In the genomic region with DNA sequence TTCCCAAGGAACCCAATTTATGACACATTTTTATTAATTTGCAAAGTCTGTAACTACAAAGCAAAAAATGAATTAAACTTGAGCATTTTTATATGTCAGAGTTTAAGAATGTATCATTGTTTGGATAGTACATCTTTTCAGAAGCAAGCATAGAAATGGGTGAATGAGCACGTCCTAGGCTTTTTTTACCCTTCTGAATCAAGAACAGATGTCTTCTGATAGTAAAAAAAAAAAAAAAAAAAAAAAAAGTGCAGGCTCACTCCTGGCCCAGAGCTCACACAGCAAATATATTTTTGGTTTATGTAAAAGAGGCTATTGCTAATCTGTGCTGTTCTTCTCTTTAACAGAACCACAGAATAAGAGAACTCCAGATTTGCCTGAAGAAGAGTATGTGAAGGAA, we compare ENCODE assay signal across 14 cellular contexts. TPM values are rescaled to one million over a fixed set of nuclear protein-coding genes. Genes with fewer than 3 reads are reported as not detected.
A peak's percentile ranks its signal among the peaks of the same experiment; 100 is the strongest.
DNase-seq lines count a peak whose midpoint lies in the region; ATAC-seq and TF ChIP-seq lines count a peak whose summit lies in the region.
"Had no signal": no experiment of that assay in that cellular context is flagged by ENCODE, and none has a peak within 500 bp of the region (broad histone marks: within the 10 kb centered on the region; RNA-seq: fewer than 3 reads in every experiment).

No MANE protein-coding gene starts in this region.

- H3K4me3 ChIP-seq in fibroblast of mammary gland (ENCODE audit: control insufficient read depth, low read depth, low read length), result no peak overlapping the region
- H3K4me3 ChIP-seq: right atrium auricular region, thoracic aorta had no signal

- CTCF ChIA-PET in activated B cell treated with CpG ODN at 0.5 μM for 24 hours (lab: Charles Lee), result no interaction called here

- H3K4me1 Mint-ChIP-seq in activated T-cell treated with anti-CD3 and anti-CD28 coated beads, Interleukin-2, amount 50 U/mL, for 72 hours (ENCODE audit: low read depth), result peaks cover 55% of the 10 kb centered on the region
- peaks cover 51% of the 10 kb centered on the region for H3K4me1 Mint-ChIP-seq in activated B cell treated with CpG ODN at 0.5 μM for 24 hours

- TF ChIP-seq CTCF in activated B cell treated with CpG ODN at 0.5 μM for 24 hours (IDR thresholded peaks at IDR 0.05) (no peak), fibroblast of mammary gland (conservative IDR thresholded peaks at IDR 0.05; ENCODE audit: control insufficient read depth, insufficient read depth, low read depth, low read length) (no peak)

- DNase-seq in activated T-cell treated with anti-CD3 and anti-CD28 coated beads, Interleukin-2, amount 50 U/mL, for 72 hours, result no peak
- no peak for DNase-seq in activated T-cell treated with anti-CD3 and anti-CD28 coated beads, Interleukin-2, amount 50 U/mL, for 1 hour
- DNase-seq in activated B cell treated with CpG ODN at 0.5 μM for 24 hours, result no peak
- peak; percentile 75 for DNase-seq in fibroblast of mammary gland (ENCODE audit: low read depth)
- peak; percentile 36 for DNase-seq in superior temporal gyrus (ENCODE audit: extremely low spot score)
- DNase-seq in DMS 273 treated with DMSO at 0.1 percent for 48 hours (lab: John Stamatoyannopoulos, UW), result no peak
- DNase-seq: ACHN, endodermal cell had no signal

- intact Hi-C loops in activated B cell treated with CpG ODN at 0.5 μM for 24 hours (cut with micrococcal nuclease), result no loop called here

- ATAC-seq in activated T-cell treated with anti-CD3 and anti-CD28 coated beads, Interleukin-2, amount 50 U/mL, for 72 hours (replicated peaks in 1 of 2), result no peak
- no peak for ATAC-seq in activated B cell treated with CpG ODN at 0.5 μM for 24 hours (ENCODE audit: low read depth)
- ATAC-seq in GM21786 (IDR thresholded peaks at IDR 0.05; ENCODE audit: unreplicated experiment), result no peak
- no peak for ATAC-seq in HG03108 (IDR thresholded peaks at IDR 0.05; ENCODE audit: unreplicated experiment)

- no peaks in the 10 kb centered on the region for H3K9me3 Mint-ChIP-seq in activated T-cell treated with anti-CD3 and anti-CD28 coated beads, Interleukin-2, amount 50 U/mL, for 72 hours
- no peaks in the 10 kb centered on the region for H3K9me3 Mint-ChIP-seq in activated B cell treated with CpG ODN at 0.5 μM for 24 hours
- H3K9me3 Mint-ChIP-seq: endodermal cell had no signal

- H3K27ac Mint-ChIP-seq in activated T-cell treated with anti-CD3 and anti-CD28 coated beads, Interleukin-2, amount 50 U/mL, for 72 hours, result peak overlapping the region; percentile 89
- H3K27ac Mint-ChIP-seq in activated B cell treated with CpG ODN at 0.5 μM for 24 hours, result peak overlapping the region; percentile 19
- H3K27ac Mint-ChIP-seq: endodermal cell had no signal

- H3K36me3 Mint-ChIP-seq in activated T-cell treated with anti-CD3 and anti-CD28 coated beads, Interleukin-2, amount 50 U/mL, for 72 hours (ENCODE audit: insufficient read depth in 2 of 2), result peaks cover 18 to 47% of the 10 kb centered on the region in 2 donors
- peaks cover 57% of the 10 kb centered on the region for H3K36me3 Mint-ChIP-seq in activated B cell treated with CpG ODN at 0.5 μM for 24 hours (ENCODE audit: low read depth)

- POLR2A ChIA-PET in activated B cell treated with CpG ODN at 0.5 μM for 24 hours (lab: Charles Lee), result interaction anchor here (0.6 kb wide), 1 partner anchor 9 kb away, joined by 4 read pairs; no protein-coding TSS in a partner anchor

- peak overlapping the region; percentile 39 to 93 for H3K4me3 Mint-ChIP-seq in activated T-cell treated with anti-CD3 and anti-CD28 coated beads, Interleukin-2, amount 50 U/mL, for 72 hours
- no peak overlapping the region for H3K4me3 Mint-ChIP-seq in activated B cell treated with CpG ODN at 0.5 μM for 24 hours
- H3K4me3 Mint-ChIP-seq: endodermal cell had no signal

- no peaks in the 10 kb centered on the region for H3K27me3 Mint-ChIP-seq in activated T-cell treated with anti-CD3 and anti-CD28 coated beads, Interleukin-2, amount 50 U/mL, for 72 hours (ENCODE audit: low read depth)
- H3K27me3 Mint-ChIP-seq in activated B cell treated with CpG ODN at 0.5 μM for 24 hours, result no peaks in the 10 kb centered on the region

RNA-seq across cellular contexts. Expression of a gene that starts 6.4 kb away (rescaled TPM):
- 10 to 100 TPM; 69.3 to 71.6 TPM for total RNA-seq in activated T-cell treated with anti-CD3 and anti-CD28 coated beads, Interleukin-2, amount 50 U/mL, for 72 hours
- 52.6 and 52.7 TPM in 2 replicates for total RNA-seq in activated B cell treated with CpG ODN at 0.5 μM for 24 hours

RNA-seq across cellular contexts. Expression of a gene that starts 6.5 kb away (rescaled TPM):
- total RNA-seq in activated T-cell treated with anti-CD3 and anti-CD28 coated beads, Interleukin-2, amount 50 U/mL, for 72 hours, result 100 to 1,000 TPM; 189 to 191 TPM
- total RNA-seq in activated B cell treated with CpG ODN at 0.5 μM for 24 hours, result 166 and 182 TPM in 2 replicates

RNA-seq across cellular contexts. Expression of a gene that starts 22.9 kb away (rescaled TPM):
- not detected for total RNA-seq in activated T-cell treated with anti-CD3 and anti-CD28 coated beads, Interleukin-2, amount 50 U/mL, for 72 hours
- total RNA-seq in activated B cell treated with CpG ODN at 0.5 μM for 24 hours, result not detected in 2 replicates
- total RNA-seq: endodermal cell, G401, NCI-H460, right atrium auricular region, thoracic aorta had no signal

RNA-seq across cellular contexts. Expression of a gene that starts 30.8 kb away (rescaled TPM):
- total RNA-seq in activated T-cell treated with anti-CD3 and anti-CD28 coated beads, Interleukin-2, amount 50 U/mL, for 72 hours, result 10 to 100 TPM; 38.2 to 60.5 TPM
- total RNA-seq in activated B cell treated with CpG ODN at 0.5 μM for 24 hours, result 52.7 and 57.2 TPM in 2 replicates

RNA-seq across cellular contexts. Expression of a gene that starts 47.3 kb away (rescaled TPM):
- not detected for total RNA-seq in activated T-cell treated with anti-CD3 and anti-CD28 coated beads, Interleukin-2, amount 50 U/mL, for 72 hours
- total RNA-seq in activated B cell treated with CpG ODN at 0.5 μM for 24 hours, result not detected in 2 replicates
- total RNA-seq: endodermal cell, G401, NCI-H460, right atrium auricular region, thoracic aorta had no signal

Comparison
In these comparisons a context has a peak if more than half of its experiments do, and no peak if none do; other contexts are left out.
1. DNase-seq: peak in fibroblast of mammary gland (single experiment) and superior temporal gyrus (single experiment); none in activated T-cell treated with anti-CD3 and anti-CD28 coated beads, Interleukin-2, amount 50 U/mL, for 72 hours (0 of 2), activated T-cell treated with anti-CD3 and anti-CD28 coated beads, Interleukin-2, amount 50 U/mL, for 1 hour (single experiment), activated B cell treated with CpG ODN at 0.5 μM for 24 hours (single experiment) and DMS 273 treated with DMSO at 0.1 percent for 48 hours (single experiment).